Comparison of ENCODE assay signal across 28 cellular contexts in genomic region chr13:108026671-108027410, GRCh38.
A peak's percentile ranks its signal among the peaks of the same experiment; 100 is the strongest.
DNase-seq lines count a peak whose midpoint lies in the region; ATAC-seq and TF ChIP-seq lines count a peak whose summit lies in the region.
"Had no signal": no experiment of that assay in that cellular context is flagged by ENCODE, and none has a peak within 500 bp of the region (broad histone marks: within the 10 kb centered on the region; RNA-seq: fewer than 3 reads in every experiment).

No MANE protein-coding gene starts in this region.

- H3K4me1 Mint-ChIP-seq in Calu3 (ENCODE audit: low read depth, unreplicated experiment): no peaks in the 10 kb centered on the region
- peaks cover 27% of the 10 kb centered on the region for H3K4me1 Mint-ChIP-seq in WTC11
- peaks cover 10% of the 10 kb centered on the region for H3K4me1 Mint-ChIP-seq in nephron

- H3K9me3 ChIP-seq in hepatocyte (ENCODE audit: low read depth) (no peaks in the 10 kb centered on the region), esophagus muscularis mucosa (no peaks in the 10 kb centered on the region)
- H3K9me3 ChIP-seq: BLaER1 treated with 17β-estradiol and CSF1 and Interleukin-3, amounts not matched to agents 10 nM and 100 nM; HAP-1; MG63; SJSA1 had no signal

- no peak overlapping the region for H2AFZ ChIP-seq in hepatocyte

- H3K27ac ChIP-seq in hepatocyte (peak overlapping the region; percentile 0), esophagus muscularis mucosa (replicated peaks in 1 of 4) (no peak overlapping the region)
- H3K27ac ChIP-seq: BLaER1 treated with 17β-estradiol and CSF1 and Interleukin-3, amounts not matched to agents 10 nM and 100 nM; SJSA1 had no signal

- H3K4me3 ChIP-seq in hepatocyte (no peak overlapping the region), esophagus muscularis mucosa (no peak overlapping the region)
- H3K4me3 ChIP-seq: BLaER1 treated with 17β-estradiol and CSF1 and Interleukin-3, amounts not matched to agents 10 nM and 100 nM; HAP-1; MG63; SJSA1 had no signal

- no peak for TF ChIP-seq POLR2A in esophagus muscularis mucosa (IDR thresholded peaks at IDR 0.05; ENCODE audit: low read depth)

- POLR2A ChIA-PET in WTC11 (lab: Charles Lee): interaction anchor here (0.6 kb wide), 1 partner anchor 688 kb away, joined by 4 read pairs; no protein-coding TSS in a partner anchor

- 83% methylated on average over 3 of the region's 3 CpGs for WGBS in hepatocyte (ENCODE audit: low lambda C conversion rate, missing lambda C conversion rate)
- WGBS in esophagus muscularis mucosa: 58% methylated on average over 3 of the region's 3 CpGs

- H3K36me3 Mint-ChIP-seq in Calu3 (ENCODE audit: insufficient read depth, unreplicated experiment): no peaks in the 10 kb centered on the region
- H3K36me3 Mint-ChIP-seq in WTC11: no peaks in the 10 kb centered on the region
- H3K36me3 Mint-ChIP-seq in nephron (ENCODE audit: low read depth): no peaks in the 10 kb centered on the region

- H3K27ac Mint-ChIP-seq in Calu3 (ENCODE audit: unreplicated experiment): peak overlapping the region; percentile 54
- H3K27ac Mint-ChIP-seq in WTC11: 0 out of 2 replicates have a peak overlapping the region, but pooled peaks have one; percentile 30
- H3K27ac Mint-ChIP-seq in nephron: peak overlapping the region; percentile 93 to 98 (median 94)
- H3K27ac Mint-ChIP-seq: CD4-positive, alpha-beta T cell; HFFc6 had no signal

- TF ChIP-seq CTCF in Calu3 (IDR thresholded peaks at IDR 0.05; ENCODE audit: unreplicated experiment) (no peak), WTC11 (IDR thresholded peaks at IDR 0.05) (no peak), hepatocyte (IDR thresholded peaks at IDR 0.05; ENCODE audit: poor library complexity) (no peak), nephron (IDR thresholded peaks at IDR 0.05; ENCODE audit: unreplicated experiment in 3 of 3) (no peak), esophagus muscularis mucosa (IDR thresholded peaks at IDR 0.05) (no peak)

- H3K27me3 ChIP-seq in hepatocyte: no peaks in the 10 kb centered on the region
- no peaks in the 10 kb centered on the region for H3K27me3 ChIP-seq in esophagus muscularis mucosa
- H3K27me3 ChIP-seq: BLaER1 treated with 17β-estradiol and CSF1 and Interleukin-3, amounts not matched to agents 10 nM and 100 nM; MG63 had no signal

- no peaks in the 10 kb centered on the region for H4K20me1 ChIP-seq in hepatocyte (ENCODE audit: insufficient read depth, poor library complexity, severe bottlenecking)
- H4K20me1 ChIP-seq: BLaER1 treated with 17β-estradiol and CSF1 and Interleukin-3, amounts not matched to agents 10 nM and 100 nM had no signal

- ATAC-seq in WTC11 (no peak), GM21390 (IDR thresholded peaks at IDR 0.05; ENCODE audit: unreplicated experiment) (no peak)
- ATAC-seq: PC-3, Right ventricle myocardium inferior had no signal

- H3K79me2 ChIP-seq in hepatocyte: no peaks in the 10 kb centered on the region

- no TSS peak for BruUV-seq in Calu3 (replicated peaks; lab: Mats Ljungman, UMichigan)

- no peaks in the 10 kb centered on the region for H3K9me3 Mint-ChIP-seq in Calu3 (ENCODE audit: low read depth, unreplicated experiment)
- peaks cover 7% of the 10 kb centered on the region for H3K9me3 Mint-ChIP-seq in WTC11
- no peaks in the 10 kb centered on the region for H3K9me3 Mint-ChIP-seq in nephron

- H3K4me1 ChIP-seq in hepatocyte (ENCODE audit: insufficient read depth): no peaks in the 10 kb centered on the region
- H3K4me1 ChIP-seq in esophagus muscularis mucosa: no peaks in the 10 kb centered on the region
- H3K4me1 ChIP-seq: BLaER1 treated with 17β-estradiol and CSF1 and Interleukin-3, amounts not matched to agents 10 nM and 100 nM; SJSA1 had no signal

- H3K27me3 Mint-ChIP-seq in Calu3 (ENCODE audit: unreplicated experiment) (no peaks in the 10 kb centered on the region), WTC11 (ENCODE audit: low read depth) (no peaks in the 10 kb centered on the region), nephron (ENCODE audit: low read depth) (peaks cover 30% of the 10 kb centered on the region)
- H3K27me3 Mint-ChIP-seq: CD4-positive, alpha-beta T cell had no signal

- H3K4me3 Mint-ChIP-seq in Calu3 (ENCODE audit: low read depth, unreplicated experiment) (peak overlapping the region; percentile 28), WTC11 (no peak overlapping the region), nephron (peak overlapping the region in 2 of 3 experiments; percentile 13 to 22)
- H3K4me3 Mint-ChIP-seq: CD4-positive, alpha-beta T cell; HFFc6 had no signal

- no peak overlapping the region for H3K4me2 ChIP-seq in hepatocyte
- H3K4me2 ChIP-seq: BLaER1 treated with 17β-estradiol and CSF1 and Interleukin-3, amounts not matched to agents 10 nM and 100 nM had no signal

- intact Hi-C loops in Calu3 (cut with micrococcal nuclease; ENCODE audit: unreplicated experiment): no loop called here
- intact Hi-C loops in esophagus muscularis mucosa (cut with DNase I): no loop called here

- H3K36me3 ChIP-seq in hepatocyte (replicated peaks; ENCODE audit: insufficient read depth, low read depth) (no peaks in the 10 kb centered on the region), esophagus muscularis mucosa (no peaks in the 10 kb centered on the region)
- H3K36me3 ChIP-seq: BLaER1 treated with 17β-estradiol and CSF1 and Interleukin-3, amounts not matched to agents 10 nM and 100 nM; HAP-1; MG63; SJSA1 had no signal

- no peak for DNase-seq in Calu3
- no peak for DNase-seq in WTC11 (ENCODE audit: low spot score)
- DNase-seq in hepatocyte (ENCODE audit: low spot score): no peak
- DNase-seq in NCI-H748 (lab: John Stamatoyannopoulos, UW; ENCODE audit: unreplicated experiment): no peak
- DNase-seq in esophagus muscularis mucosa (ENCODE audit: extremely low spot score): no peak
- DNase-seq in central memory CD4-positive, alpha-beta T cell: no peak
- DNase-seq: 8988T; AML-193; CD4-positive, alpha-beta T cell; DMS53; HFFc6; KG1; MG63; NCI-H1105 treated with DMSO at 0.1 percent for 48 hours; NCI-H146; NCI-H1930; NCI-H2107; NCI-H446; NCI-H524 treated with DMSO at 0.1 percent for 48 hours; NCI-H82; NK-92 treated with Interleukin-12 subunit alpha and Interleukin-12 subunit beta, amount 100 ng/mL, for 24 hours; PC-3 had no signal

- TF ChIP-seq EP300 in esophagus muscularis mucosa (IDR thresholded peaks at IDR 0.05): no peak

- H3K9me2 ChIP-seq in hepatocyte (replicated peaks; ENCODE audit: insufficient read depth): no peaks in the 10 kb centered on the region

- CTCF ChIA-PET in Calu3 (lab: Charles Lee): no interaction called here
- CTCF ChIA-PET in WTC11 (lab: Charles Lee): interaction anchor here (0.6 kb wide), 1 partner anchor 81 kb away, joined by 3 read pairs; no protein-coding TSS in a partner anchor

TF ChIP-seq in WTC11, 78 proteins besides CTCF, POLR2A, EP300 and RAD21:
- TF ChIP-seq ARID4B (CRISPR knock-in tag; IDR thresholded peaks at IDR 0.05; ENCODE audit: borderline replicate concordance): no peak

Comparison
In these comparisons a context has a peak if more than half of its experiments do, and no peak if none do; other contexts are left out.
1. H3K27ac Mint-ChIP-seq: peak in every context shown above with its lines; median percentile 94 in nephron; 54 in Calu3; 30 in WTC11.